14 cellular contexts compared by ENCODE assay signal in the genomic region with DNA sequence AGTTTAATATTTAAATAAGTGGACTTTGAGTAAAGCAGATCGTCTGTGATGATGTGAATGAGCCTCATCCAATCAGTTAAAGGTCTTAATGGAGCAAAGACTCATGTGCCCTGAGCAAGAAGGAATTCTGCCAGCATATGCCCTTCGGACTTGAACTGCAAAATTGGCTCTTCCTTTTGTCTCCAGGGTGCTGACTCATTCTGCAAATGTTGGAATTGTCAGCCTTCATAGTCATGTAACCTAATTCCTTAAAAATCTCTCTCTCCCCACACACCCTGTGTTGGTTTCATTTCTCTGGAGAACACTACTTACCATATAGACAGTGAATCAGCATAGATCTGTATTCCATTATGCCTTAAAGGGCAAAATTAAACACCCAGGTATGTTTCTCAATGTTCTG.
DNase-seq lines count a peak whose midpoint lies in the region; ATAC-seq and TF ChIP-seq lines count a peak whose summit lies in the region.
"Had no signal": no experiment of that assay in that cellular context is flagged by ENCODE, and none has a peak within 500 bp of the region (broad histone marks: within the 10 kb centered on the region; RNA-seq: fewer than 3 reads in every experiment).

No MANE protein-coding gene starts in this region.

- POLR2A ChIA-PET in PC-3 (lab: Charles Lee; ENCODE audit: unreplicated experiment), result no interaction called here

- intact Hi-C loops in PC-3 (cut with micrococcal nuclease), result no loop called here
- intact Hi-C loops in thyroid gland (cut with DNase I), result no loop called here

- BruUV-seq in PC-3 (replicated peaks; lab: Mats Ljungman, UMichigan), result no TSS peak

- H3K4me2 ChIP-seq in PC-3 (ENCODE audit: low read length), result no peak overlapping the region

- H3K9me2 ChIP-seq in PC-3 (replicated peaks; ENCODE audit: low read length), result no peaks in the 10 kb centered on the region

- 58 to 69% methylated on average over 2 of the region's 2 CpGs for WGBS in thyroid gland, 2 donors

- no peaks in the 10 kb centered on the region for H3K79me2 ChIP-seq in PC-3 (ENCODE audit: low read length)

- TF ChIP-seq CTCF in PC-3 (conservative IDR thresholded peaks at IDR 0.05; ENCODE audit: low read depth, low read length) (no peak), thyroid gland (IDR thresholded peaks at IDR 0.05) (no peak), BE2C (IDR thresholded peaks at IDR 0.05; ENCODE audit: low read depth, low read length) (no peak)

- H3K9ac ChIP-seq in PC-3 (ENCODE audit: low read length), result no peak overlapping the region

- H3K36me3 ChIP-seq in PC-3 (ENCODE audit: low read depth, low read length), result no peaks in the 10 kb centered on the region
- no peaks in the 10 kb centered on the region for H3K36me3 ChIP-seq in thyroid gland
- no peaks in the 10 kb centered on the region for H3K36me3 ChIP-seq in BE2C
- H3K36me3 ChIP-seq: prostate gland had no signal

- H3F3A ChIP-seq in PC-3 (ENCODE audit: low read length, unreplicated experiment), result no peaks in the 10 kb centered on the region

- H3K4me3 ChIP-seq in PC-3 (ENCODE audit: low read length) (no peak overlapping the region), thyroid gland (replicated peaks in 1 of 3) (no peak overlapping the region), BE2C (ENCODE audit: low read depth, low read length) (no peak overlapping the region)
- H3K4me3 ChIP-seq: prostate gland, testis had no signal

- no peaks in the 10 kb centered on the region for H4K20me1 ChIP-seq in PC-3 (ENCODE audit: low read length)

- no peak; the same call in 1 of the 2 replicates for ATAC-seq in PC-3
- ATAC-seq: activated T-cell treated with anti-CD3 and anti-CD28 coated beads, Interleukin-2, amount 50 U/mL, for 72 hours had no signal

- in situ Hi-C loops in Caki2 (cut with HindIII; ENCODE audit: low pct_unique_long_range_greater_than_20kb, low sequenced_read_pairs), result no loop called here

- CTCF ChIA-PET in PC-3 (lab: Charles Lee), result no interaction called here

- no peak overlapping the region for H3K27ac ChIP-seq in PC-3 (ENCODE audit: low read length)
- no peak overlapping the region for H3K27ac ChIP-seq in thyroid gland
- H3K27ac ChIP-seq: prostate gland, testis had no signal

- H3K27me3 ChIP-seq in PC-3 (ENCODE audit: low read length), result no peaks in the 10 kb centered on the region
- H3K27me3 ChIP-seq in thyroid gland, result no peaks in the 10 kb centered on the region
- no peaks in the 10 kb centered on the region for H3K27me3 ChIP-seq in BE2C
- H3K27me3 ChIP-seq: testis had no signal

- peak; percentile 57 for DNase-seq in Caki2 (ENCODE audit: low read depth)
- DNase-seq in PC-3, result peak; percentile 47
- DNase-seq in brain pericyte (ENCODE audit: low read depth, low spot score), result peak; percentile 49
- DNase-seq in non-pigmented ciliary epithelial cell (ENCODE audit: low read depth), result peak; percentile 27
- no peak for DNase-seq in thyroid gland
- no peak for DNase-seq in NCI-H524 (lab: John Stamatoyannopoulos, UW)
- no peak for DNase-seq in BE2C
- DNase-seq in NCI-H2029 (lab: John Stamatoyannopoulos, UW), result no peak
- DNase-seq: activated CD4-positive, alpha-beta T cell treated with anti-CD3 and anti-CD28 coated beads, Interleukin-2, amount 50 U/mL, for 4 hours; activated T-cell treated with anti-CD3 and anti-CD28 coated beads, Interleukin-2, amount 50 U/mL, for 72 hours; dermis blood vessel endothelial cell; NCI-H1105; testis had no signal

- H3K4me1 ChIP-seq in PC-3 (ENCODE audit: insufficient read depth, low read length) (no peaks in the 10 kb centered on the region), thyroid gland (no peaks in the 10 kb centered on the region), BE2C (no peaks in the 10 kb centered on the region)
- H3K4me1 ChIP-seq: prostate gland, testis had no signal

- TF ChIP-seq POLR2A in thyroid gland (IDR thresholded peaks at IDR 0.05), result no peak

- no peaks in the 10 kb centered on the region for H3K9me3 ChIP-seq in PC-3 (ENCODE audit: low read length)
- H3K9me3 ChIP-seq in thyroid gland, result no peaks in the 10 kb centered on the region
- no peaks in the 10 kb centered on the region for H3K9me3 ChIP-seq in BE2C
- H3K9me3 ChIP-seq: prostate gland, testis had no signal

- H2AFZ ChIP-seq in PC-3 (ENCODE audit: low read length), result no peak overlapping the region

Comparison
In these comparisons a context has a peak if more than half of its experiments do, and no peak if none do; other contexts are left out.
1. DNase-seq: peak in Caki2 (single experiment), PC-3 (single experiment), brain pericyte (single experiment) and non-pigmented ciliary epithelial cell (single experiment); none in thyroid gland (0 of 2), NCI-H524 (0 of 2), BE2C (single experiment) and NCI-H2029 (single experiment).